16 cellular contexts compared by ENCODE assay signal in the genomic region with DNA sequence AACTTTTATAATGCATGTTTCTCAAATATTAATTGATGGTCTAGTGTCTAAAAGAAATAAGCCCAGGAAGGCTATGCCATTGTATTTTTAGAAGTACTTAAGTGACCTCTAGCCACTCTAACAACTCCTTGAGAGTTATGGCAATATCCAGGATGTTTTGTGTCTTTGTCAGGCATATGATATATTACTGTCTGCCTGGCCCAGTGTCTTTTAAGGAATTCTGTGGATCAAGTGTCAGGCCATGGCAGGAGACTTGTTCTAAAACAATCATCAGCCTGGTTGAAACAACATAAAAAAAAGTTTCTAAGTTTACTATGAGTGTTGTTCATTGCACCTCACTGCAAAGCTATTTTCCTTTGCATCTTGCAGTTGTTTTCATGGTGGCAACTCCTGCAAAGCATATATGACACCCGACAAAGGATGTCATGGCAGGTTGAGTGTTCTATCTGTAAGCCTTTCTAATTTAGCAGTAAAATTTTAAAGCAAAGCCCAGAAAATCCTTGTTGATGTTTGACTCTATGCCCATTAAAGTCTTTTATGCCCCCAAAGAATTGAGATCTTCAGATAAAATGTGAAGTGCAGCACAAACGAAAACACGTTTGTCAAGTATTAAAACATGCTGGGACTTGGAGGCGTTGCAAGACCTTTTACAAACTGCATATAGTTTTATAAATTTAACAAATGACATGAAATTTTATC.
DNase-seq lines count a peak whose midpoint lies in the region; ATAC-seq and TF ChIP-seq lines count a peak whose summit lies in the region.
"Had no signal": no experiment of that assay in that cellular context is flagged by ENCODE, and none has a peak within 500 bp of the region (broad histone marks: within the 10 kb centered on the region; RNA-seq: fewer than 3 reads in every experiment).

No MANE protein-coding gene starts in this region.

- no peak overlapping the region for H3K4me2 ChIP-seq in parathyroid adenoma (ENCODE audit: low read length)

- H3K9ac ChIP-seq in parathyroid adenoma: no peak overlapping the region

- TF ChIP-seq POLR2A in breast epithelium (IDR thresholded peaks at IDR 0.05) (no peak), esophagus squamous epithelium (IDR thresholded peaks at IDR 0.05) (no peak), vagina (IDR thresholded peaks at IDR 0.05) (no peak)

- POLR2A ChIA-PET in MCF 10A (lab: Yijun Ruan, JAX): interaction anchor here (1.0 kb wide), 1 partner anchor 20 kb away, joined by 3 read pairs; no protein-coding TSS in a partner anchor

- CTCF ChIA-PET in MCF 10A (lab: Yijun Ruan, JAX): no interaction called here

- no peaks in the 10 kb centered on the region for H3K27me3 Mint-ChIP-seq in MCF 10A (ENCODE audit: insufficient read depth, unreplicated experiment)

- peak overlapping the region; percentile 62 to 76 for H3K27ac ChIP-seq in breast epithelium
- peak overlapping the region; percentile 10 to 61 (median 40) for H3K27ac ChIP-seq in esophagus squamous epithelium
- peak overlapping the region; percentile 58 for H3K27ac ChIP-seq in parathyroid adenoma
- peak overlapping the region; percentile 69 for H3K27ac ChIP-seq in vagina
- H3K27ac ChIP-seq: colonic mucosa had no signal

- H3K9me3 Mint-ChIP-seq in MCF 10A (ENCODE audit: unreplicated experiment): no peaks in the 10 kb centered on the region

- no peaks in the 10 kb centered on the region for H3K4me1 ChIP-seq in breast epithelium
- peaks cover 9 to 55% (median 35%) of the 10 kb centered on the region in 3 donors for H3K4me1 ChIP-seq in esophagus squamous epithelium
- H3K4me1 ChIP-seq in parathyroid adenoma: peaks cover 27% of the 10 kb centered on the region
- H3K4me1 ChIP-seq in vagina: peaks cover 50% of the 10 kb centered on the region

- H3K36me3 Mint-ChIP-seq in MCF 10A (ENCODE audit: insufficient read depth, unreplicated experiment): no peaks in the 10 kb centered on the region

- DNase-seq in breast epithelium (ENCODE audit: low spot score in 2 of 2) (no peak), MCF 10A (ENCODE audit: unreplicated experiment) (no peak), esophagus squamous epithelium (lab: John Stamatoyannopoulos, UW) (no peak), vagina (ENCODE audit: extremely low spot score in 2 of 2) (no peak)
- no peak for DNase-seq in stimulated activated CD8-positive, alpha-beta memory T cell treated with anti-CD3 and anti-CD28 coated beads, Interleukin-4, amount 100 ng/mL, for 48 hours
- no peak for DNase-seq in activated CD8-positive, alpha-beta memory T cell treated with anti-CD3 and anti-CD28 coated beads for 24 hours
- DNase-seq: activated CD4-positive, alpha-beta T cell treated with anti-CD3 and anti-CD28 coated beads, Interleukin-2, amount 50 U/mL, for 48 hours; colonic mucosa; GOT3; heart right ventricle; NCI-H1417; NCI-H226; stimulated activated naive CD4-positive, alpha-beta T cell had no signal

- H3K79me2 ChIP-seq in parathyroid adenoma: no peaks in the 10 kb centered on the region

- H3K4me3 Mint-ChIP-seq in MCF 10A (ENCODE audit: unreplicated experiment): no peak overlapping the region

- H3K4me1 Mint-ChIP-seq in MCF 10A (ENCODE audit: insufficient read depth, unreplicated experiment): peaks cover 6% of the 10 kb centered on the region

- BruUV-seq in MCF 10A (replicated peaks; lab: Mats Ljungman, UMichigan): no TSS peak

- TF ChIP-seq CTCF in breast epithelium (IDR thresholded peaks at IDR 0.05) (no peak), MCF 10A (IDR thresholded peaks at IDR 0.05; ENCODE audit: unreplicated experiment) (no peak), esophagus squamous epithelium (IDR thresholded peaks at IDR 0.05) (no peak), parathyroid adenoma (IDR thresholded peaks at IDR 0.05) (no peak), vagina (IDR thresholded peaks at IDR 0.05) (no peak)

- H3K9me3 ChIP-seq in breast epithelium (no peaks in the 10 kb centered on the region), esophagus squamous epithelium (no peaks in the 10 kb centered on the region), parathyroid adenoma (ENCODE audit: control insufficient read depth, low read length) (no peaks in the 10 kb centered on the region), vagina (no peaks in the 10 kb centered on the region)
- H3K9me3 ChIP-seq: colonic mucosa, heart right ventricle had no signal

- H3K36me3 ChIP-seq in breast epithelium (no peaks in the 10 kb centered on the region), esophagus squamous epithelium (no peaks in the 10 kb centered on the region), parathyroid adenoma (ENCODE audit: control insufficient read depth, insufficient read depth, low read length) (no peaks in the 10 kb centered on the region), vagina (no peaks in the 10 kb centered on the region)
- H3K36me3 ChIP-seq: colonic mucosa, heart right ventricle had no signal

- H3K27ac Mint-ChIP-seq in MCF 10A (ENCODE audit: low read depth, unreplicated experiment): no peak overlapping the region

- WGBS in esophagus squamous epithelium, 2 donors: 32 to 35% methylated on average over 4 of the region's 4 CpGs

- ATAC-seq in GM19395 (IDR thresholded peaks at IDR 0.05; ENCODE audit: unreplicated experiment): no peak
- ATAC-seq: HepG2 had no signal

- H3K27me3 ChIP-seq in breast epithelium (no peaks in the 10 kb centered on the region), esophagus squamous epithelium (no peaks in the 10 kb centered on the region), parathyroid adenoma (ENCODE audit: control insufficient read depth, insufficient read depth, low read length) (no peaks in the 10 kb centered on the region), vagina (no peaks in the 10 kb centered on the region)
- H3K27me3 ChIP-seq: colonic mucosa, heart right ventricle had no signal

- no peak overlapping the region for H2AFZ ChIP-seq in parathyroid adenoma

- intact Hi-C loops in breast epithelium (cut with DNase I; ENCODE audit: low total_unique reads) (no loop called here), MCF 10A (cut with micrococcal nuclease) (no loop called here), esophagus squamous epithelium (cut with DNase I) (no loop called here), vagina (cut with DNase I) (no loop called here)

- H3K4me3 ChIP-seq in breast epithelium (no peak overlapping the region), esophagus squamous epithelium (no peak overlapping the region), parathyroid adenoma (ENCODE audit: low read depth, low read length) (no peak overlapping the region), vagina (no peak overlapping the region)
- H3K4me3 ChIP-seq: colonic mucosa, heart right ventricle had no signal
